ENCODE assay signal across 27 cellular contexts in genomic region chr3:10170915-10171478, GRCh38. TPM values are rescaled to one million over a fixed set of nuclear protein-coding genes. Genes with fewer than 3 reads are reported as not detected.
A peak's percentile ranks its signal among the peaks of the same experiment; 100 is the strongest.
DNase-seq lines count a peak whose midpoint lies in the region; ATAC-seq, FAIRE-seq and TF ChIP-seq lines count a peak whose summit lies in the region.
"Had no signal": no experiment of that assay in that cellular context is flagged by ENCODE, and none has a peak within 500 bp of the region (broad histone marks: within the 10 kb centered on the region; RNA-seq: fewer than 3 reads in every experiment).

No MANE protein-coding gene starts in this region.

- TF ChIP-seq POLR2A in HepG2 (IDR thresholded peaks at IDR 0.05; ENCODE audit: insufficient read depth in 1 of 2, low read depth in 2 of 2, low read length in 2 of 2) (no peak), right lobe of liver (IDR thresholded peaks at IDR 0.05) (no peak)

- H3K27ac ChIP-seq in HepG2 (ENCODE audit: extremely low read length, insufficient read depth, low read length), result no peak overlapping the region
- H3K27ac ChIP-seq in right lobe of liver, result no peak overlapping the region
- H3K27ac ChIP-seq in RWPE2 (ENCODE audit: poor library complexity, severe bottlenecking), result no peak overlapping the region
- peak overlapping the region; percentile 69 for H3K27ac ChIP-seq in temporal lobe (ENCODE audit: low read depth, low read length)
- H3K27ac ChIP-seq in PC-9, result no peak overlapping the region
- H3K27ac ChIP-seq: GM23248, parathyroid adenoma, transverse colon, WERI-Rb-1 had no signal

- peaks cover 0 to 6% (median 3%) of the 10 kb centered on the region in 3 donors for H3K27me3 Mint-ChIP-seq in immature natural killer cell (ENCODE audit: low read depth in 3 of 3)
- H3K27me3 Mint-ChIP-seq: activated CD8-positive, alpha-beta T cell treated with anti-CD3 and anti-CD28 coated beads for 36 hours; activated T-cell treated with anti-CD3 and anti-CD28 coated beads, Interleukin-2, amount 50 U/mL, for 24 hours; CD4-positive, CD25-positive, alpha-beta regulatory T cell; stimulated activated naive CD8-positive, alpha-beta T cell treated with anti-CD3 and anti-CD28 coated beads, Interleukin-15, Interleukin-2, amounts not matched to agents 100 ng/mL and 50 ng/mL, for 24 hours had no signal

- 97% methylated on average over 8 of the region's 13 CpGs for WGBS in HepG2 (ENCODE audit: low lambda C conversion rate)
- WGBS in right lobe of liver (ENCODE audit: insufficient coverage, low coverage, low lambda C conversion rate, missing lambda C conversion rate), result no CpG with 5 or more reads among the region's 13 CpGs

- no peak overlapping the region for H3K4me3 Mint-ChIP-seq in immature natural killer cell
- H3K4me3 Mint-ChIP-seq: activated CD8-positive, alpha-beta T cell treated with anti-CD3 and anti-CD28 coated beads for 36 hours; activated T-cell treated with anti-CD3 and anti-CD28 coated beads, Interleukin-2, amount 50 U/mL, for 24 hours; CD4-positive, CD25-positive, alpha-beta regulatory T cell; nephron; stimulated activated naive CD8-positive, alpha-beta T cell treated with anti-CD3 and anti-CD28 coated beads, Interleukin-15, Interleukin-2, amounts not matched to agents 100 ng/mL and 50 ng/mL, for 24 hours; T-helper 1 cell treated with Interleukin-12 subunit alpha and Interleukin-12 subunit beta and Interleukin-4 antibody, amounts not matched to agents 30 μg/mL and 1 μg/mL, for 36 hours had no signal

- H3F3A ChIP-seq in PC-9 (ENCODE audit: insufficient read depth, low read depth), result peaks cover 47% of the 10 kb centered on the region

- in situ Hi-C loops in HepG2 (cut with HindIII; ENCODE audit: extremely low pct_ligation_motif_present, low pct_unique_long_range_greater_than_20kb), result no loop called here

- ATAC-seq in HepG2 (no peak), right lobe of liver (no peak), RWPE2 (ENCODE audit: low read depth) (peak; percentile 33; the same call in 1 of the 3 replicates)
- ATAC-seq: activated CD8-positive, alpha-beta T cell treated with anti-CD3 and anti-CD28 coated beads for 36 hours had no signal

- TF ChIP-seq CTCF in HepG2 (CRISPR knock-in tag; IDR thresholded peaks at IDR 0.05) (no peak), right lobe of liver (IDR thresholded peaks at IDR 0.05) (no peak), RWPE2 (IDR thresholded peaks at IDR 0.05; ENCODE audit: poor library complexity, severe bottlenecking) (no peak), PC-9 (conservative IDR thresholded peaks at IDR 0.05) (no peak)

- peaks cover 2 to 10% (median 6%) of the 10 kb centered on the region in 6 donors for H3K9me3 Mint-ChIP-seq in immature natural killer cell

- H3K27ac Mint-ChIP-seq in immature natural killer cell, result peak overlapping the region in 4 of 6 donors; percentile 10 to 55 (median 31)
- H3K27ac Mint-ChIP-seq: activated CD8-positive, alpha-beta T cell treated with anti-CD3 and anti-CD28 coated beads for 36 hours; activated T-cell treated with anti-CD3 and anti-CD28 coated beads, Interleukin-2, amount 50 U/mL, for 24 hours; CD4-positive, CD25-positive, alpha-beta regulatory T cell; nephron; stimulated activated naive CD8-positive, alpha-beta T cell treated with anti-CD3 and anti-CD28 coated beads, Interleukin-15, Interleukin-2, amounts not matched to agents 100 ng/mL and 50 ng/mL, for 24 hours; T-helper 1 cell treated with Interleukin-12 subunit alpha and Interleukin-12 subunit beta and Interleukin-4 antibody, amounts not matched to agents 30 μg/mL and 1 μg/mL, for 36 hours had no signal

- no peaks in the 10 kb centered on the region for H3K9me2 ChIP-seq in PC-9 (ENCODE audit: insufficient read depth)

- peaks cover 51 to 60% of the 10 kb centered on the region in 2 donors for H3K4me1 Mint-ChIP-seq in immature natural killer cell
- H3K4me1 Mint-ChIP-seq: nephron had no signal

- H3K4me2 ChIP-seq in HepG2 (ENCODE audit: low read depth, low read length) (no peak overlapping the region), PC-9 (no peak overlapping the region)

- H3K27me3 ChIP-seq in HepG2 (ENCODE audit: control insufficient read depth in 1 of 2, insufficient read depth in 2 of 2, low read length in 2 of 2) (no peaks in the 10 kb centered on the region), right lobe of liver (no peaks in the 10 kb centered on the region), RWPE2 (ENCODE audit: insufficient read depth, poor library complexity, severe bottlenecking) (no peaks in the 10 kb centered on the region), PC-9 (ENCODE audit: insufficient read depth, low read depth) (no peaks in the 10 kb centered on the region)
- H3K27me3 ChIP-seq: transverse colon had no signal

- H2AFZ ChIP-seq in HepG2 (ENCODE audit: low read length) (no peak overlapping the region), PC-9 (no peak overlapping the region)
- H2AFZ ChIP-seq: GM23248, parathyroid adenoma had no signal

- H3K36me3 ChIP-seq in HepG2 (replicated peaks in 1 of 2; ENCODE audit: control insufficient read depth in 1 of 2, insufficient read depth in 2 of 2, low read length in 2 of 2), result peaks cover 2 to 13% of the 10 kb centered on the region in 2 experiments
- no peaks in the 10 kb centered on the region for H3K36me3 ChIP-seq in right lobe of liver
- 0 out of 2 replicates have a peak, but pooled peaks cover 3% of the 10 kb centered on the region for H3K36me3 ChIP-seq in RWPE2 (ENCODE audit: low read depth)
- H3K36me3 ChIP-seq in PC-9 (ENCODE audit: low read depth), result peaks cover 34% of the 10 kb centered on the region
- H3K36me3 ChIP-seq: transverse colon, WERI-Rb-1 had no signal

- TF ChIP-seq EP300 in HepG2 (IDR thresholded peaks at IDR 0.05; ENCODE audit: low read depth in 2 of 2, low read length in 2 of 2) (no peak), HepG2 (CRISPR knock-in tag; IDR thresholded peaks at IDR 0.05; ENCODE audit: borderline replicate concordance) (no peak)

- no peaks in the 10 kb centered on the region for H3K9me3 ChIP-seq in HepG2 (ENCODE audit: low read length)
- no peaks in the 10 kb centered on the region for H3K9me3 ChIP-seq in right lobe of liver
- H3K9me3 ChIP-seq in RWPE2 (ENCODE audit: severe bottlenecking), result no peaks in the 10 kb centered on the region
- peaks cover 25% of the 10 kb centered on the region for H3K9me3 ChIP-seq in PC-9 (ENCODE audit: insufficient read depth, low read depth)

- H3K79me2 ChIP-seq in HepG2 (ENCODE audit: insufficient read depth, low read length) (peaks cover 35% of the 10 kb centered on the region), PC-9 (ENCODE audit: low read depth) (peaks cover 74% of the 10 kb centered on the region)
- H3K79me2 ChIP-seq: parathyroid adenoma had no signal

- intact Hi-C loops in HepG2 (cut with micrococcal nuclease; ENCODE audit: unreplicated experiment), result no loop called here
- intact Hi-C loops in right lobe of liver (cut with DNase I), result loop anchor here in 1 of 2 donors (10.0 kb wide), 1 partner anchor 54 kb away; no protein-coding TSS in a partner anchor
- intact Hi-C loops in PC-9 (cut with micrococcal nuclease; ENCODE audit: unreplicated experiment), result no loop called here

- TF ChIP-seq RAD21 in HepG2 (CRISPR knock-in tag; IDR thresholded peaks at IDR 0.05), result no peak

- H3K9ac ChIP-seq in HepG2 (ENCODE audit: insufficient read depth, low read depth, low read length), result no peak overlapping the region
- H3K9ac ChIP-seq: GM23248, parathyroid adenoma had no signal

- POLR2A ChIA-PET in HepG2 (lab: Yijun Ruan, JAX) (interaction anchor here (1.3 kb wide), 1 partner anchor 33 kb away, joined by 4 read pairs; no protein-coding TSS in a partner anchor), PC-9 (lab: Charles Lee; ENCODE audit: unreplicated experiment) (no interaction called here)

- no peak overlapping the region for H3K4me3 ChIP-seq in HepG2 (replicated peaks in 1 of 3; ENCODE audit: insufficient read depth in 1 of 3, low read depth in 2 of 3, low read length in 3 of 3)
- no peak overlapping the region for H3K4me3 ChIP-seq in right lobe of liver
- H3K4me3 ChIP-seq in RWPE2 (ENCODE audit: severe bottlenecking), result no peak overlapping the region
- H3K4me3 ChIP-seq in PC-9, result no peak overlapping the region
- H3K4me3 ChIP-seq: GM23248, transverse colon had no signal

- H3K4me1 ChIP-seq in HepG2 (ENCODE audit: insufficient read depth, low read length), result peaks cover 66% of the 10 kb centered on the region
- H3K4me1 ChIP-seq in right lobe of liver, result peaks cover 0 to 20% (median 6%) of the 10 kb centered on the region in 4 donors
- H3K4me1 ChIP-seq in RWPE2 (ENCODE audit: insufficient read depth, poor library complexity, severe bottlenecking), result no peaks in the 10 kb centered on the region
- H3K4me1 ChIP-seq in PC-9 (replicated peaks; ENCODE audit: insufficient read depth), result peaks cover 28% of the 10 kb centered on the region
- H3K4me1 ChIP-seq: parathyroid adenoma had no signal

- no peak for DNase-seq in HepG2 (ENCODE audit: low spot score)
- no peak for DNase-seq in right lobe of liver
- DNase-seq in RWPE2 (ENCODE audit: low spot score), result no peak
- no peak for DNase-seq in immature natural killer cell
- DNase-seq in PC-9, result no peak
- DNase-seq in NCI-H2081 (lab: John Stamatoyannopoulos, UW), result no peak
- no peak for DNase-seq in activated T-cell treated with anti-CD3 and anti-CD28 coated beads for 4 hours
- DNase-seq: activated CD8-positive, alpha-beta T cell treated with anti-CD3 and anti-CD28 coated beads for 36 hours; activated naive CD4-positive, alpha-beta T cell; activated T-cell treated with anti-CD3 and anti-CD28 coated beads, Interleukin-2, amount 50 U/mL, for 24 hours; CD4-positive, CD25-positive, alpha-beta regulatory T cell; central memory CD4-positive, alpha-beta T cell; DMS153; effector CD4-positive, alpha-beta T cell; GDM1; GM23248; mesendoderm; NCI-H1092; NCI-H2029 treated with DMSO at 0.1 percent for 48 hours; NCI-H446 treated with DMSO at 0.1 percent for 48 hours; transverse colon; WERI-Rb-1 had no signal

- FAIRE-seq in HepG2 (lab: Jason Lieb, UNC), result no peak

- BruUV-seq in HepG2 (replicated peaks; lab: Mats Ljungman, UMichigan) (no TSS peak), PC-9 (replicated peaks; lab: Mats Ljungman, UMichigan) (no TSS peak)

- peaks cover 12 to 40% (median 18%) of the 10 kb centered on the region in 3 donors for H3K36me3 Mint-ChIP-seq in immature natural killer cell

- H4K20me1 ChIP-seq in HepG2 (ENCODE audit: insufficient read depth, low read length) (no peaks in the 10 kb centered on the region), PC-9 (ENCODE audit: insufficient read depth) (no peaks in the 10 kb centered on the region; the same call in 1 of the 2 replicates)

- CTCF ChIA-PET in HepG2 (lab: Yijun Ruan, JAX; ENCODE audit: low intra/inter-chr PET ratio, low total read pairs), result no interaction called here
- CTCF ChIA-PET in PC-9 (lab: Charles Lee), result no interaction called here

RNA-seq across cellular contexts. Expression of gene IRAK2, which starts 6.3 kb away (rescaled TPM):
- total RNA-seq in HepG2 (2016; rRNA removed; fragmentation: Illumina TruSeq; extraction: Trizol) (13.1 and 15.3 TPM in 2 replicates), right lobe of liver (10 to 100 TPM in 3 of 6 experiments, 1 to 10 TPM in 3; 4.2 to 16.0 (median 8.4) TPM), temporal lobe (3.4 TPM), PC-9 (2021) (2.6 and 2.7 TPM in 2 replicates)
- total RNA-seq in HepG2 (2016; cell fraction: cytosol; rRNA removed; fragmentation: Illumina TruSeq; extraction: Trizol; ENCODE audit: low read depth), result 1.5 and 1.7 TPM in 2 replicates
- total RNA-seq in HepG2 (2016; cell fraction: insoluble cytoplasmic fraction; rRNA removed; fragmentation: Illumina TruSeq; extraction: Trizol), result 12.7 and 14.4 TPM in 2 replicates
- 5.2 TPM in 2 replicates for total RNA-seq in HepG2 (2016; cell fraction: membrane; rRNA removed; fragmentation: Illumina TruSeq; extraction: Trizol)
- total RNA-seq in HepG2 (2016; cell fraction: nucleus; rRNA removed; fragmentation: Illumina TruSeq; extraction: Trizol), result 8.0 and 8.2 TPM in 2 replicates
- polyA plus RNA-seq in HepG2 (2011; rRNA removed) (23.3 and 27.9 TPM in 2 replicates), immature natural killer cell (10 to 100 TPM; 14.5 to 37.5 (median 37.1) TPM)
- 20.5 and 24.9 TPM in 2 replicates for polyA plus RNA-seq in HepG2 (2011; cell fraction: cytosol; rRNA removed)
- polyA plus RNA-seq in HepG2 (2011; cell fraction: nucleus; rRNA removed), result 10.1 and 12.7 TPM in 2 replicates
- 12.4 and 13.3 TPM in 2 replicates for polyA plus RNA-seq in HepG2 (2012)
- 0.59 and 0.79 TPM in 2 replicates for polyA plus RNA-seq in HepG2 (2016; cell fraction: cytosol; fragmentation: Illumina TruSeq; extraction: Trizol; ENCODE audit: low read depth)
- polyA plus RNA-seq in HepG2 (2016; cell fraction: insoluble cytoplasmic fraction; fragmentation: Illumina TruSeq; extraction: Trizol; ENCODE audit: low read depth), result 11.6 and 13.6 TPM in 2 replicates
- 1.8 and 2.2 TPM in 2 replicates for polyA plus RNA-seq in HepG2 (2016; cell fraction: membrane; fragmentation: Illumina TruSeq; extraction: Trizol; ENCODE audit: low read depth)
- 9.0 and 10.2 TPM in 2 replicates for polyA plus RNA-seq in HepG2 (2016; cell fraction: nucleus; fragmentation: Illumina TruSeq; extraction: Trizol; ENCODE audit: insufficient read depth, low read depth)
- polyA minus RNA-seq in HepG2 (2011; rRNA and poly(A)+ RNA removed; ENCODE audit: low replicate concordance), result 11.7 and 37.7 TPM in 2 replicates
- 15.0 and 20.4 TPM in 2 replicates for polyA minus RNA-seq in HepG2 (2011; cell fraction: cytosol; rRNA and poly(A)+ RNA removed)
- 9.5 and 12.4 TPM in 2 replicates for polyA minus RNA-seq in HepG2 (2011; cell fraction: nucleus; rRNA and poly(A)+ RNA removed)

RNA-seq across cellular contexts. Expression of gene VHL, which starts 29.4 kb away (rescaled TPM):
- 51.7 and 64.4 TPM in 2 replicates for total RNA-seq in HepG2 (2016; rRNA removed; fragmentation: Illumina TruSeq; extraction: Trizol)
- 9.3 and 10.4 TPM in 2 replicates for total RNA-seq in HepG2 (2016; cell fraction: cytosol; rRNA removed; fragmentation: Illumina TruSeq; extraction: Trizol; ENCODE audit: low read depth)
- 51.6 and 58.3 TPM in 2 replicates for total RNA-seq in HepG2 (2016; cell fraction: insoluble cytoplasmic fraction; rRNA removed; fragmentation: Illumina TruSeq; extraction: Trizol)
- 50.5 and 52.2 TPM in 2 replicates for total RNA-seq in HepG2 (2016; cell fraction: membrane; rRNA removed; fragmentation: Illumina TruSeq; extraction: Trizol)
- total RNA-seq in HepG2 (2016; cell fraction: nucleus; rRNA removed; fragmentation: Illumina TruSeq; extraction: Trizol), result 34.3 and 34.9 TPM in 2 replicates
- 23.5 and 24.2 TPM in 2 replicates for polyA plus RNA-seq in HepG2 (2011; rRNA removed)
- polyA plus RNA-seq in HepG2 (2011; cell fraction: cytosol; rRNA removed), result 11.8 and 18.6 TPM in 2 replicates
- polyA plus RNA-seq in HepG2 (2011; cell fraction: nucleus; rRNA removed), result 10.9 and 13.2 TPM in 2 replicates
- polyA plus RNA-seq in HepG2 (2012), result 40.2 and 41.2 TPM in 2 replicates
- polyA plus RNA-seq in HepG2 (2016; cell fraction: cytosol; fragmentation: Illumina TruSeq; extraction: Trizol; ENCODE audit: low read depth), result 6.7 and 9.7 TPM in 2 replicates
- polyA plus RNA-seq in HepG2 (2016; cell fraction: insoluble cytoplasmic fraction; fragmentation: Illumina TruSeq; extraction: Trizol; ENCODE audit: low read depth), result 60.6 and 64.6 TPM in 2 replicates
- 33.5 and 35.8 TPM in 2 replicates for polyA plus RNA-seq in HepG2 (2016; cell fraction: membrane; fragmentation: Illumina TruSeq; extraction: Trizol; ENCODE audit: low read depth)
- polyA plus RNA-seq in HepG2 (2016; cell fraction: nucleus; fragmentation: Illumina TruSeq; extraction: Trizol; ENCODE audit: insufficient read depth, low read depth), result 53.4 and 54.4 TPM in 2 replicates
- polyA minus RNA-seq in HepG2 (2011; rRNA and poly(A)+ RNA removed; ENCODE audit: low replicate concordance), result 22.0 and 26.6 TPM in 2 replicates
- polyA minus RNA-seq in HepG2 (2011; cell fraction: cytosol; rRNA and poly(A)+ RNA removed), result 15.5 and 17.2 TPM in 2 replicates
- 13.1 and 13.4 TPM in 2 replicates for polyA minus RNA-seq in HepG2 (2011; cell fraction: nucleus; rRNA and poly(A)+ RNA removed)
- total RNA-seq in right lobe of liver, result 10 to 100 TPM; 15.5 to 25.2 (median 19.9) TPM
- polyA plus RNA-seq in immature natural killer cell, result 10 to 100 TPM in 2 of 3 donors, 1 to 10 TPM in 1; 6.6 to 47.8 (median 12.7) TPM
- 89.7 TPM for total RNA-seq in temporal lobe
- 50.2 and 52.4 TPM in 2 replicates for total RNA-seq in PC-9 (2021)

RNA-seq across cellular contexts. Expression of gene BRK1, which starts 55.5 kb away (rescaled TPM):
- total RNA-seq in HepG2 (2016; rRNA removed; fragmentation: Illumina TruSeq; extraction: Trizol), result 118 and 146 TPM in 2 replicates
- 146 and 148 TPM in 2 replicates for total RNA-seq in HepG2 (2016; cell fraction: cytosol; rRNA removed; fragmentation: Illumina TruSeq; extraction: Trizol; ENCODE audit: low read depth)
- 118 and 151 TPM in 2 replicates for total RNA-seq in HepG2 (2016; cell fraction: insoluble cytoplasmic fraction; rRNA removed; fragmentation: Illumina TruSeq; extraction: Trizol)
- total RNA-seq in HepG2 (2016; cell fraction: membrane; rRNA removed; fragmentation: Illumina TruSeq; extraction: Trizol), result 186 and 189 TPM in 2 replicates
- total RNA-seq in HepG2 (2016; cell fraction: nucleus; rRNA removed; fragmentation: Illumina TruSeq; extraction: Trizol), result 41.5 and 47.1 TPM in 2 replicates
- polyA plus RNA-seq in HepG2 (2011; rRNA removed), result 137 and 155 TPM in 2 replicates
- 149 and 188 TPM in 2 replicates for polyA plus RNA-seq in HepG2 (2011; cell fraction: cytosol; rRNA removed)
- 30.9 and 35.8 TPM in 2 replicates for polyA plus RNA-seq in HepG2 (2011; cell fraction: nucleus; rRNA removed)
- polyA plus RNA-seq in HepG2 (2012), result 174 and 211 TPM in 2 replicates
- 215 and 222 TPM in 2 replicates for polyA plus RNA-seq in HepG2 (2016; cell fraction: cytosol; fragmentation: Illumina TruSeq; extraction: Trizol; ENCODE audit: low read depth)
- 201 and 202 TPM in 2 replicates for polyA plus RNA-seq in HepG2 (2016; cell fraction: insoluble cytoplasmic fraction; fragmentation: Illumina TruSeq; extraction: Trizol; ENCODE audit: low read depth)
- polyA plus RNA-seq in HepG2 (2016; cell fraction: membrane; fragmentation: Illumina TruSeq; extraction: Trizol; ENCODE audit: low read depth), result 234 TPM in 2 replicates
- polyA plus RNA-seq in HepG2 (2016; cell fraction: nucleus; fragmentation: Illumina TruSeq; extraction: Trizol; ENCODE audit: insufficient read depth, low read depth), result 91.3 and 95.5 TPM in 2 replicates
- 60.0 and 70.0 TPM in 2 replicates for polyA minus RNA-seq in HepG2 (2011; rRNA and poly(A)+ RNA removed; ENCODE audit: low replicate concordance)
- 36.4 and 40.6 TPM in 2 replicates for polyA minus RNA-seq in HepG2 (2011; cell fraction: cytosol; rRNA and poly(A)+ RNA removed)
- polyA minus RNA-seq in HepG2 (2011; cell fraction: nucleus; rRNA and poly(A)+ RNA removed), result 21.4 and 27.1 TPM in 2 replicates
- 10 to 100 TPM; 41.2 to 55.3 (median 42.7) TPM for total RNA-seq in right lobe of liver
- polyA plus RNA-seq in immature natural killer cell, result 100 to 1,000 TPM; 290 to 348 (median 301) TPM
- 96.6 TPM for total RNA-seq in temporal lobe
- total RNA-seq in PC-9 (2021), result 73.8 and 109 TPM in 2 replicates
